ENCODE assay signal across 8 cellular contexts in the genomic region with DNA sequence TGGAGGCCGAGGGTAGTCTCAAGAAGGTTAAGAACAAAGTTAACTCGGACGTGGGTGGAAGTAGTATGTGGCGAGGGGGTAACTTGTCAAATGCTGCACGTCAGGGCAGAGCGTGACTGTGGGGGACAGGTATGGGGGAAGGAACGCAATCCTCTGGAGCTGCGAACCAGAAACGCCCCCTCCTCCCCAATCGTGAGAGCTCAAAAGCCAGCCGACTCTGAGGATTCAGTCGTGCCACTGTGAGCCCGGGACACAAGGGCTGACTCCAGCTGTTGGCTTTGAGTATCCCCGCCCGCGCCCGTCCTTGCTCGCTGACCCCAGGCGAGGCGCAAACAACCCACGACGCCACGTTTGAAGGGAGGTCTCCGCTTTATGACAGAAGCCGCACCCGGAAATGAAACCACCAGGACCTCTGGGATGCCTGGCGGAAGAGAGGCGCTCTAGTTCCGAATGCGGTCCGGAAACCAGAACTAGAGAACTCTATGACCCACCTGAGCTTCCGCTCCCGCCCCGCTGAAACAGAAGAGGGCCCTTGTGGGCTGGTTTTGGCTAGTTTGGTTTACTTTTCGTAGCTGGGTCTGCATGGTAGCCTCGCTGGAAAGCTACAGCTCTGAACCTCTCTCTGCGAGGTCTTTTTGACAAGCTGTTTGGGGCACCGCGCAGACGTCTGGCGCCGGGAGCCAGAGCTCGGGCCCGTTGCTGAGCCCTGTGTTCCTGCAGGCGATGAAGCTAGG. TPM values are rescaled to one million over a fixed set of nuclear protein-coding genes. Genes with fewer than 3 reads are reported as not detected.
DNase-seq lines count a peak whose midpoint lies in the region; ATAC-seq and TF ChIP-seq lines count a peak whose summit lies in the region.

A gene (minus strand): TSS at position 377 of the 734 bp plus-strand sequence. CDS start 550 bp downstream, outside the sequence.

- peak within 1 kb of the TSS; percentile 75 for H2BK5ac ChIP-seq in IMR-90 (ENCODE audit: low read depth, low read length, poor library complexity, severe bottlenecking)

- peaks cover 22 to 28% of the 10 kb centered on the region in 2 experiments; a peak in 3 of 4 replicates for H3K79me1 ChIP-seq in IMR-90 (ENCODE audit: low read depth in 1 of 2, low read length in 2 of 2)

- peak within 1 kb of the TSS; percentile 16; the same call in 1 of the 2 replicates for H2BK20ac ChIP-seq in IMR-90 (ENCODE audit: low read depth, low read length)

- H2BK15ac ChIP-seq in IMR-90 (ENCODE audit: low read depth, low read length) = no peak within 1 kb of the TSS

- CTCF ChIA-PET in IMR-90 (lab: Yijun Ruan, JAX) (interaction anchor here (1.4 kb wide), 1 partner anchor 11 kb away, joined by 6 read pairs; no protein-coding TSS in a partner anchor), OCI-LY7 (lab: Charles Lee; ENCODE audit: unreplicated experiment) (interaction anchor here (1.4 kb wide), 1 partner anchor 8 kb away, joined by 5 read pairs; a partner anchor contains a TSS)

- peak within 1 kb of the TSS; percentile 77 for H3K56ac ChIP-seq in IMR-90 (ENCODE audit: extremely low read depth, insufficient read depth, low read length)

- WGBS in IMR-90 (ENCODE audit: extremely low coverage in 2 of 2, insufficient read length in 1 of 2), 2 experiments = 0% methylated on average over 15 of the region's 45 CpGs; no CpG with 5 or more reads in 1 of the 2 experiments

- H3K27ac ChIP-seq in IMR-90 (ENCODE audit: insufficient read depth, low read length) = peak within 1 kb of the TSS; percentile 83
- H3K27ac ChIP-seq in OCI-LY7 (ENCODE audit: low read depth, low read length, poor library complexity, severe bottlenecking) = peak within 1 kb of the TSS; percentile 77

- peak within 1 kb of the TSS; percentile 94 to 99 for H4K8ac ChIP-seq in IMR-90 (ENCODE audit: low read depth in 2 of 2, low read length in 2 of 2)

- peak within 1 kb of the TSS; percentile 56 for H3K18ac ChIP-seq in IMR-90 (ENCODE audit: low read depth, low read length)

- H4K20me1 ChIP-seq in IMR-90 (ENCODE audit: insufficient read depth, low read length) (no peaks in the 10 kb centered on the region), OCI-LY7 (ENCODE audit: insufficient read depth, low read length) (no peaks in the 10 kb centered on the region)

- H2AFZ ChIP-seq in IMR-90 (replicated peaks; ENCODE audit: low read length, poor library complexity) (peak within 1 kb of the TSS; percentile 98), OCI-LY7 (ENCODE audit: low read length) (peak within 1 kb of the TSS; percentile 86; the same call in 1 of the 2 replicates)

- TF ChIP-seq CTCF in IMR-90 (conservative IDR thresholded peaks at IDR 0.05; ENCODE audit: low read depth, low read length) (no peak), OCI-LY7 (conservative IDR thresholded peaks at IDR 0.05; ENCODE audit: low read length) (no peak), epithelial cell of proximal tubule (conservative IDR thresholded peaks at IDR 0.05; ENCODE audit: low read depth, low read length) (no peak)

- DNase-seq in COR-L47 (lab: John Stamatoyannopoulos, UW) = peak; percentile 87
- peak; percentile 80 for DNase-seq in IMR-90
- peak; percentile 95 for DNase-seq in OCI-LY7 (ENCODE audit: low spot score)
- peak; percentile 77 for DNase-seq in activated T-cell treated with anti-CD3 and anti-CD28 coated beads for 4 hours
- DNase-seq in epithelial cell of proximal tubule (ENCODE audit: low read depth) = no peak
- peak; percentile 92 for DNase-seq in mucosa of gallbladder (ENCODE audit: low spot score)
- DNase-seq in stimulated activated CD8-positive, alpha-beta memory T cell treated with anti-CD3 and anti-CD28 coated beads, Interleukin-4, amount 100 ng/mL, for 24 hours (ENCODE audit: low read depth) = peak; percentile 78

- intact Hi-C loops in IMR-90 (cut with micrococcal nuclease) = loop anchor here (1.0 kb wide), 1 partner anchor 10 kb away; no protein-coding TSS in a partner anchor
- intact Hi-C loops in OCI-LY7 (cut with micrococcal nuclease; ENCODE audit: unreplicated experiment) = loop anchor here (1.0 kb wide), 1 partner anchor 9 kb away; a partner anchor contains a TSS

- peak within 1 kb of the TSS; percentile 99 for H2AK9ac ChIP-seq in IMR-90 (replicated peaks; ENCODE audit: low read depth, low read length, poor library complexity)

- POLR2A ChIA-PET in IMR-90 (lab: Charles Lee; ENCODE audit: unreplicated experiment) (interaction anchor here (0.9 to 1.3 kb wide), 4 partner anchors 8 to 135 kb away, joined by 3 to 6 read pairs (median 4); a partner anchor contains a TSS), OCI-LY7 (lab: Charles Lee) (interaction anchor here (0.5 to 2.7 kb wide), 4 partner anchors 10 to 230 kb away, joined by 3 to 53 read pairs (median 16); a partner anchor contains a TSS)

- no peaks in the 10 kb centered on the region for H3K9me3 ChIP-seq in IMR-90 (ENCODE audit: control insufficient read depth, insufficient read depth, low read length)
- no peaks in the 10 kb centered on the region for H3K9me3 ChIP-seq in OCI-LY7 (ENCODE audit: low read length)

- H3K4me2 ChIP-seq in IMR-90 (ENCODE audit: low read depth, low read length) (peak within 1 kb of the TSS; percentile 99), OCI-LY7 (ENCODE audit: low read length) (peak within 1 kb of the TSS; percentile 93)

- H3K9ac ChIP-seq in IMR-90 (ENCODE audit: low read depth, low read length) = peak within 1 kb of the TSS; percentile 88

- no peaks in the 10 kb centered on the region for H3K27me3 ChIP-seq in IMR-90 (ENCODE audit: control insufficient read depth, insufficient read depth, low read length)

- TF ChIP-seq RAD21 in IMR-90 (IDR thresholded peaks at IDR 0.05; ENCODE audit: low read length) = no peak

- H3K23ac ChIP-seq in IMR-90 (ENCODE audit: low read depth, low read length) = peak within 1 kb of the TSS; percentile 97

- H3K4me1 ChIP-seq in IMR-90 (ENCODE audit: control insufficient read depth, insufficient read depth, low read length) (peaks cover 2% of the 10 kb centered on the region), OCI-LY7 (ENCODE audit: insufficient read depth, low read length, poor library complexity, severe bottlenecking) (peaks cover 23% of the 10 kb centered on the region)

- dilution Hi-C loops in IMR-90 (cut with HindIII; ENCODE audit: low sequenced_read_pairs, unreplicated experiment) = no loop called here

- ATAC-seq in GM21515 (IDR thresholded peaks at IDR 0.05; ENCODE audit: unreplicated experiment) (peak; percentile 86), IMR-90 (ENCODE audit: low read depth) (peak; percentile 96)

- H4K5ac ChIP-seq in IMR-90 (ENCODE audit: low read depth, low read length) = peak within 1 kb of the TSS; percentile 96

- H3K36me3 ChIP-seq in IMR-90 (ENCODE audit: control insufficient read depth, insufficient read depth, low read length) (peaks cover 4% of the 10 kb centered on the region), OCI-LY7 (ENCODE audit: insufficient read depth, low read length) (peaks cover 26% of the 10 kb centered on the region)

- H3K79me2 ChIP-seq in OCI-LY7 (ENCODE audit: insufficient read depth, low read depth, low read length) = peaks cover 3% of the 10 kb centered on the region; the same call in 1 of the 2 replicates

- peak within 1 kb of the TSS; percentile 96 for H3K14ac ChIP-seq in IMR-90 (replicated peaks; ENCODE audit: low read depth, low read length)

- in situ Hi-C loops in IMR-90 (cut with MboI; ENCODE audit: low sequenced_read_pairs) = loop anchor here (25.0 kb wide), 1 partner anchor 591 kb away; a partner anchor contains a TSS

- peak within 1 kb of the TSS; percentile 97 for H2AK5ac ChIP-seq in IMR-90 (ENCODE audit: low read depth, low read length)

- H3K4ac ChIP-seq in IMR-90 (ENCODE audit: low read depth, low read length) = peak within 1 kb of the TSS; percentile 98

- TF ChIP-seq POLR2A in IMR-90 (IDR thresholded peaks at IDR 0.05; ENCODE audit: low read depth, low read length) = peak; percentile 55; the same call in 1 of the 2 replicates

- H2BK120ac ChIP-seq in IMR-90 (ENCODE audit: low read depth, low read length) = peak within 1 kb of the TSS; percentile 50

- BruUV-seq in IMR-90 (replicated peaks; lab: Mats Ljungman, UMichigan) = no TSS peak
- no TSS peak for BruUV-seq in OCI-LY7 (replicated peaks; lab: Mats Ljungman, UMichigan)

- peak within 1 kb of the TSS; percentile 91 for H4K91ac ChIP-seq in IMR-90 (ENCODE audit: insufficient read depth, low read depth, low read length)

- peak within 1 kb of the TSS; percentile 79 for H3K4me3 ChIP-seq in IMR-90 (ENCODE audit: insufficient read depth, low read depth, low read length)
- H3K4me3 ChIP-seq in OCI-LY7 (ENCODE audit: low read depth, low read length, poor library complexity, severe bottlenecking) = peak within 1 kb of the TSS; percentile 78
- H3K4me3 ChIP-seq in epithelial cell of proximal tubule (ENCODE audit: low read depth, low read length) = peak within 1 kb of the TSS; percentile 84

- no peaks in the 10 kb centered on the region for H3K9me2 ChIP-seq in OCI-LY7 (ENCODE audit: insufficient read depth, low read length)

- H3K9me1 ChIP-seq in IMR-90 (ENCODE audit: insufficient read depth, low read length) = peaks cover 8% of the 10 kb centered on the region; the same call in 1 of the 2 replicates

TF ChIP-seq in IMR-90, 13 proteins besides CTCF, POLR2A, EP300 and RAD21 (continues in another document):
- TF ChIP-seq NFE2L2 (IDR thresholded peaks at IDR 0.05; ENCODE audit: low read depth, low read length) (no peak), SMC3 (IDR thresholded peaks at IDR 0.05; ENCODE audit: low read depth, low read length) (no peak), MXI1 (IDR thresholded peaks at IDR 0.05; ENCODE audit: borderline replicate concordance, low read depth, low read length) (peak; percentile 75), MAZ (IDR thresholded peaks at IDR 0.05; ENCODE audit: borderline replicate concordance, low read depth, low read length) (0 out of 2 replicates have a peak, but pooled peaks have one; percentile 24), RCOR1 (IDR thresholded peaks at IDR 0.05; ENCODE audit: insufficient replicate concordance, low read length) (no peak)
- TF ChIP-seq, protein P1, sequence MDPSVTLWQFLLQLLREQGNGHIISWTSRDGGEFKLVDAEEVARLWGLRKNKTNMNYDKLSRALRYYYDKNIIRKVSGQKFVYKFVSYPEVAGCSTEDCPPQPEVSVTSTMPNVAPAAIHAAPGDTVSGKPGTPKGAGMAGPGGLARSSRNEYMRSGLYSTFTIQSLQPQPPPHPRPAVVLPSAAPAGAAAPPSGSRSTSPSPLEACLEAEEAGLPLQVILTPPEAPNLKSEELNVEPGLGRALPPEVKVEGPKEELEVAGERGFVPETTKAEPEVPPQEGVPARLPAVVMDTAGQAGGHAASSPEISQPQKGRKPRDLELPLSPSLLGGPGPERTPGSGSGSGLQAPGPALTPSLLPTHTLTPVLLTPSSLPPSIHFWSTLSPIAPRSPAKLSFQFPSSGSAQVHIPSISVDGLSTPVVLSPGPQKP (IDR thresholded peaks at IDR 0.05; ENCODE audit: borderline replicate concordance, low read depth, low read length) = no peak

RNA-seq across cellular contexts. Expression of the gene that starts here (rescaled TPM):
- total RNA-seq in IMR-90 (2012; rRNA removed) (6.7 and 7.9 TPM in 2 replicates), OCI-LY7 (2022) (7.6 and 9.5 TPM in 2 replicates), epithelial cell of proximal tubule (2.0 and 4.2 TPM in 2 replicates), mucosa of gallbladder (7.5 TPM)
- polyA plus RNA-seq in IMR-90 (2012; rRNA removed) = 4.5 and 4.6 TPM in 2 replicates
- polyA plus RNA-seq in IMR-90 (2012; cell fraction: cytosol; rRNA removed) = 1.8 and 3.7 TPM in 2 replicates
- 0.75 and 1.7 TPM in 2 replicates for polyA plus RNA-seq in IMR-90 (2012; cell fraction: nucleus; rRNA removed; ENCODE audit: low replicate concordance)
- 4.3 and 6.8 TPM in 2 replicates for total RNA-seq in OCI-LY7 (2014; rRNA removed; shearing (Covaris generic))
